26 cellular contexts compared by ENCODE assay signal in the genomic region with DNA sequence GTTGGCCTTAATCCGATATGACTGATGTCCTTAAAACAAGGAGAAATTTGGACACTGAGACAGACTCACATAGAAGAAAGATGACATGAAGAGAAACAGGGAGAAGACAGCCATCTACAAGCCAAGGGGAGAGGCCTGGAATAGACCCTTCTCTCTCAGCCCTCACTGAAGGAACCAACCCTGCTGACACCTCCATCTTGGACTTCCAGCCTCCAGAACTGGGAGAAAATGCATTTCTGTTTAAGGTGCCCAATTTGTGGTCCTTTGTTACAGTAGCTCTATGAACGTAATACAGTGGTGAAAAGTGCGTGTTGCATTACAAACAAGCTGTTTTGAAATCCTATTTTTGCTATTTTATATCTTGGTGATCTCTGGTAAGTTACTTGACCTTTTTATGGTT.
A peak's percentile ranks its signal among the peaks of the same experiment; 100 is the strongest.
DNase-seq lines count a peak whose midpoint lies in the region; ATAC-seq, FAIRE-seq and TF ChIP-seq lines count a peak whose summit lies in the region.
"Had no signal": no experiment of that assay in that cellular context is flagged by ENCODE, and none has a peak within 500 bp of the region (broad histone marks: within the 10 kb centered on the region; RNA-seq: fewer than 3 reads in every experiment).

No MANE protein-coding gene starts in this region.

- H3K36me3 ChIP-seq in HEK293 (ENCODE audit: control insufficient read depth in 2 of 2, insufficient read depth in 1 of 2, low read length in 2 of 2) (peaks cover 0 to 19% of the 10 kb centered on the region in 2 experiments; a peak in 1 of 3 replicates), bronchial epithelial cell (ENCODE audit: control insufficient read depth, insufficient read depth, low read length) (peaks cover 6% of the 10 kb centered on the region), esophagus squamous epithelium (peaks cover 0 to 97% (median 0%) of the 10 kb centered on the region in 3 donors), left ventricle myocardium inferior (peaks cover 71% of the 10 kb centered on the region)

- TF ChIP-seq CTCF in HEK293 (tag by site-specific recombination; IDR thresholded peaks at IDR 0.05) (no peak), bronchial epithelial cell (IDR thresholded peaks at IDR 0.05; ENCODE audit: insufficient read depth, low read length, severe bottlenecking) (no peak), esophagus squamous epithelium (IDR thresholded peaks at IDR 0.05) (no peak), left ventricle myocardium inferior (IDR thresholded peaks at IDR 0.05; ENCODE audit: borderline replicate concordance) (no peak)

- 94 to 98% methylated on average over 3 of the region's 3 CpGs for WGBS in esophagus squamous epithelium, 2 donors

- ATAC-seq in stimulated activated effector memory CD8-positive, alpha-beta T cell treated with anti-CD3 and anti-CD28 coated beads, Interleukin-12 subunit alpha, Interleukin-12 subunit beta, amount 100 ng/mL, for 72 hours, result no peak
- ATAC-seq: GM12878 had no signal

- H3K27ac ChIP-seq in HEK293 (ENCODE audit: extremely low read depth, low read depth, low read length) (no peak overlapping the region), esophagus squamous epithelium (no peak overlapping the region), left ventricle myocardium inferior (replicated peaks) (no peak overlapping the region)
- H3K27ac ChIP-seq: BLaER1 had no signal

- H3K27me3 ChIP-seq in bronchial epithelial cell (ENCODE audit: control insufficient read depth, insufficient read depth, low read length) (no peaks in the 10 kb centered on the region), esophagus squamous epithelium (no peaks in the 10 kb centered on the region), left ventricle myocardium inferior (ENCODE audit: low read depth) (no peaks in the 10 kb centered on the region)
- H3K27me3 ChIP-seq: BE2C, BLaER1 had no signal

- H3K9me3 Mint-ChIP-seq in stimulated activated effector memory CD8-positive, alpha-beta T cell treated with anti-CD3 and anti-CD28 coated beads, Interleukin-12 subunit alpha, Interleukin-12 subunit beta, amount 100 ng/mL, for 72 hours, result peaks cover 18% of the 10 kb centered on the region

- no peak for DNase-seq in bronchial epithelial cell (ENCODE audit: low read depth)
- no peak for DNase-seq in stimulated activated effector memory CD8-positive, alpha-beta T cell treated with anti-CD3 and anti-CD28 coated beads, Interleukin-12 subunit alpha, Interleukin-12 subunit beta, amount 100 ng/mL, for 72 hours (ENCODE audit: low spot score in 2 of 2)
- no peak for DNase-seq in esophagus squamous epithelium (lab: John Stamatoyannopoulos, UW)
- no peak for DNase-seq in left ventricle myocardium inferior
- DNase-seq: 8988T; ACHN; BE2C; C1 segment of cervical spinal cord; CD4-positive, alpha-beta memory T cell; CD4-positive, CD25-positive, alpha-beta regulatory T cell; CD8-positive, alpha-beta memory T cell; COR-L47; DMS 273 treated with DMSO at 0.1 percent for 48 hours; DMS153; DMS53; DMS79; DND-41; EL; GDM1 had no signal

- peak overlapping the region; percentile 65 for H3K27ac Mint-ChIP-seq in stimulated activated effector memory CD8-positive, alpha-beta T cell treated with anti-CD3 and anti-CD28 coated beads, Interleukin-12 subunit alpha, Interleukin-12 subunit beta, amount 100 ng/mL, for 72 hours
- H3K27ac Mint-ChIP-seq: CD4-positive, CD25-positive, alpha-beta regulatory T cell had no signal

- H3K4me1 ChIP-seq in HEK293 (ENCODE audit: control insufficient read depth, insufficient read depth, low read length) (no peaks in the 10 kb centered on the region), esophagus squamous epithelium (no peaks in the 10 kb centered on the region), left ventricle myocardium inferior (peaks cover 59% of the 10 kb centered on the region)

- no peak for TF ChIP-seq POLR2A in esophagus squamous epithelium (IDR thresholded peaks at IDR 0.05)

- H3K36me3 Mint-ChIP-seq in stimulated activated effector memory CD8-positive, alpha-beta T cell treated with anti-CD3 and anti-CD28 coated beads, Interleukin-12 subunit alpha, Interleukin-12 subunit beta, amount 100 ng/mL, for 72 hours, result peaks cover 34% of the 10 kb centered on the region

- intact Hi-C loops in esophagus squamous epithelium (cut with DNase I) (no loop called here), left ventricle myocardium inferior (cut with micrococcal nuclease) (no loop called here)

- CTCF ChIA-PET in HEK293 (lab: Yijun Ruan, JAX), result interaction anchor here (0.7 kb wide), 1 partner anchor 1015 kb away, joined by 3 read pairs; no protein-coding TSS in a partner anchor

- no peak overlapping the region for H3K4me3 ChIP-seq in HEK293 (ENCODE audit: low read depth, low read length)
- no peak overlapping the region for H3K4me3 ChIP-seq in bronchial epithelial cell (ENCODE audit: low read depth, low read length)
- no peak overlapping the region for H3K4me3 ChIP-seq in esophagus squamous epithelium
- H3K4me3 ChIP-seq in left ventricle myocardium inferior, result no peak overlapping the region
- H3K4me3 ChIP-seq: BLaER1, GM12878 had no signal

- no peak overlapping the region for H3K4me3 Mint-ChIP-seq in stimulated activated effector memory CD8-positive, alpha-beta T cell treated with anti-CD3 and anti-CD28 coated beads, Interleukin-12 subunit alpha, Interleukin-12 subunit beta, amount 100 ng/mL, for 72 hours
- H3K4me3 Mint-ChIP-seq: CD14-positive monocyte; CD8-positive, alpha-beta memory T cell had no signal

- H3K9me3 ChIP-seq in HEK293 (ENCODE audit: control insufficient read depth, insufficient read depth, low read depth, low read length), result no peaks in the 10 kb centered on the region; the same call in 1 of the 2 replicates
- H3K9me3 ChIP-seq in esophagus squamous epithelium, result peaks cover 0 to 18% (median 11%) of the 10 kb centered on the region in 3 donors
- peaks cover 25% of the 10 kb centered on the region for H3K9me3 ChIP-seq in left ventricle myocardium inferior (replicated peaks)
- H3K9me3 ChIP-seq: BE2C had no signal

- H3K4me1 Mint-ChIP-seq in stimulated activated effector memory CD8-positive, alpha-beta T cell treated with anti-CD3 and anti-CD28 coated beads, Interleukin-12 subunit alpha, Interleukin-12 subunit beta, amount 100 ng/mL, for 72 hours, result no peaks in the 10 kb centered on the region
- H3K4me1 Mint-ChIP-seq: CD14-positive monocyte; CD4-positive, alpha-beta memory T cell; CD4-positive, CD25-positive, alpha-beta regulatory T cell had no signal

- POLR2A ChIA-PET in HEK293 (lab: Yijun Ruan, JAX), result no interaction called here

- FAIRE-seq in bronchial epithelial cell (lab: Jason Lieb, UNC), result peak; percentile 62
- FAIRE-seq: A204.1, GM12878, GM12892, GM18507 had no signal

TF ChIP-seq in HEK293, 187 proteins besides CTCF, POLR2A, EP300 and RAD21:
- TF ChIP-seq ZNF548 (tag by site-specific recombination; IDR thresholded peaks at IDR 0.05) (peak; percentile 92), ZFHX2 (tag by site-specific recombination; conservative IDR thresholded peaks at IDR 0.05) (no peak), ZBTB48 (tag by site-specific recombination; IDR thresholded peaks at IDR 0.05) (no peak), ZNF777 (tag by site-specific recombination; IDR thresholded peaks at IDR 0.05; ENCODE audit: borderline replicate concordance) (no peak)
